ENCODE assay signal across 9 cellular contexts in genomic region chr17:8016632-8017424, GRCh38. TPM values are rescaled to one million over a fixed set of nuclear protein-coding genes. Genes with fewer than 3 reads are reported as not detected.
DNase-seq lines count a peak whose midpoint lies in the region; ATAC-seq, FAIRE-seq and TF ChIP-seq lines count a peak whose summit lies in the region.
"Had no signal": no experiment of that assay in that cellular context is flagged by ENCODE, and none has a peak within 500 bp of the region (broad histone marks: within the 10 kb centered on the region; RNA-seq: fewer than 3 reads in every experiment).

No MANE protein-coding gene starts in this region.

- WGBS in tibial nerve, 2 donors, result 23 to 28% methylated on average over 10 to 12 of the region's 12 CpGs

- H3K27ac ChIP-seq in tibial nerve, result peak overlapping the region in 1 of 4 donors; percentile 19
- H3K27ac ChIP-seq: SJSA1 had no signal

- ATAC-seq in naive B cell (ENCODE audit: low read depth in 2 of 2) (peak; percentile 74), GM19324 (IDR thresholded peaks at IDR 0.05; ENCODE audit: low FRiP score, unreplicated experiment) (no peak)

- H3K9me3 Mint-ChIP-seq in naive B cell, result no peaks in the 10 kb centered on the region

- no peaks in the 10 kb centered on the region for H3K9me3 ChIP-seq in tibial nerve
- H3K9me3 ChIP-seq: SJSA1 had no signal

- H3K4me3 Mint-ChIP-seq in naive B cell, result peak overlapping the region; percentile 58 to 85 (median 82)

- H3K36me3 ChIP-seq in tibial nerve, result no peaks in the 10 kb centered on the region
- H3K36me3 ChIP-seq: SJSA1 had no signal

- no peak for FAIRE-seq in HTR-8/SVneo (lab: Jason Lieb, UNC)

- no peak for TF ChIP-seq POLR2A in tibial nerve (IDR thresholded peaks at IDR 0.05)

- H3K4me3 ChIP-seq in tibial nerve, result peak overlapping the region in 3 of 4 donors; percentile 27 to 46 (median 39)
- H3K4me3 ChIP-seq: SJSA1 had no signal

- H3K4me1 ChIP-seq in tibial nerve, result peaks cover 0 to 15% (median 8%) of the 10 kb centered on the region in 4 donors
- H3K4me1 ChIP-seq: SJSA1 had no signal

- H3K36me3 Mint-ChIP-seq in naive B cell, result no peaks in the 10 kb centered on the region

- peaks cover 20 to 34% (median 25%) of the 10 kb centered on the region in 3 donors for H3K4me1 Mint-ChIP-seq in naive B cell

- TF ChIP-seq EP300 in tibial nerve (IDR thresholded peaks at IDR 0.05), result peak in 1 of 2 donors; percentile 27

- H3K27me3 Mint-ChIP-seq in naive B cell, result peaks cover 43 to 82% (median 75%) of the 10 kb centered on the region in 3 donors

- peaks cover 0 to 53% of the 10 kb centered on the region in 2 donors for H3K27me3 ChIP-seq in tibial nerve

- H3K27ac Mint-ChIP-seq in naive B cell, result no peak overlapping the region

- peak; percentile 32 for DNase-seq in EH (ENCODE audit: low read depth)
- peak; percentile 73 for DNase-seq in NCI-H1105 treated with DMSO at 0.1 percent for 48 hours (lab: John Stamatoyannopoulos, UW)
- peak; percentile 31 for DNase-seq in activated T-cell treated with anti-CD3 and anti-CD28 coated beads for 24 hours (ENCODE audit: low read depth)
- peak; percentile 15 for DNase-seq in fibroblast of gingiva (ENCODE audit: low read depth)
- peak; percentile 29 for DNase-seq in naive B cell
- DNase-seq in tibial nerve (ENCODE audit: low spot score in 2 of 2), result peak in 1 of 2 donors; percentile 54
- DNase-seq in HTR-8/SVneo (ENCODE audit: insufficient read length, low spot score), result no peak

- TF ChIP-seq CTCF in tibial nerve (IDR thresholded peaks at IDR 0.05), result peak; percentile 29 to 67 (median 41)

RNA-seq across cellular contexts. Expression of gene GUCY2D, which starts 14.4 kb away (rescaled TPM):
- not detected for polyA plus RNA-seq in naive B cell (ENCODE audit: low read depth in 6 of 6)
- total RNA-seq in tibial nerve, result under 1 TPM in 1 of 4 donors, not detected in 3; 0.30 TPM
- total RNA-seq: SJSA1 had no signal

RNA-seq across cellular contexts. Expression of gene ALOX15B, which starts 22.0 kb away (rescaled TPM):
- not detected for polyA plus RNA-seq in naive B cell (ENCODE audit: low read depth in 6 of 6)
- 10 to 100 TPM in 2 of 4 donors, 1 to 10 TPM in 2; 3.8 to 22.8 (median 9.3) TPM for total RNA-seq in tibial nerve
- total RNA-seq: SJSA1 had no signal
